Comparison of ENCODE assay signal across 19 cellular contexts in genomic region chrX:43121637-43122036, GRCh38.
DNase-seq lines count a peak whose midpoint lies in the region; ATAC-seq, FAIRE-seq and TF ChIP-seq lines count a peak whose summit lies in the region.
"Had no signal": no experiment of that assay in that cellular context is flagged by ENCODE, and none has a peak within 500 bp of the region (broad histone marks: within the 10 kb centered on the region; RNA-seq: fewer than 3 reads in every experiment).

No MANE protein-coding gene starts in this region.

- H3K36me3 Mint-ChIP-seq in CD4-positive, CD25-positive, alpha-beta regulatory T cell = no peaks in the 10 kb centered on the region
- no peaks in the 10 kb centered on the region for H3K36me3 Mint-ChIP-seq in mesothelial cell of epicardium
- H3K36me3 Mint-ChIP-seq in effector memory CD8-positive, alpha-beta T cell (ENCODE audit: insufficient read depth) = no peaks in the 10 kb centered on the region

- DNase-seq in CD4-positive, CD25-positive, alpha-beta regulatory T cell = peak in 2 of 3 donors; percentile 28 to 57
- DNase-seq in GM19239 (ENCODE audit: insufficient read length, low spot score) (no peak), OCI-M1 (lab: John Stamatoyannopoulos, UW) (peak; percentile 5), hepatocyte (ENCODE audit: low spot score) (no peak), mesothelial cell of epicardium (ENCODE audit: low spot score in 2 of 2, unreplicated experiment in 2 of 2) (no peak), NCI-H2196 treated with DMSO at 0.1 percent for 48 hours (lab: John Stamatoyannopoulos, UW; ENCODE audit: unreplicated experiment) (no peak)
- no peak for DNase-seq in activated CD8-positive, alpha-beta memory T cell treated with anti-CD3 and anti-CD28 coated beads for 24 hours
- DNase-seq in effector memory CD8-positive, alpha-beta T cell = no peak
- DNase-seq: activated T-cell treated with anti-CD3 and anti-CD28 coated beads, Interleukin-2, amount 50 U/mL, for 4 hours; amniotic stem cell; NCI-H146; NCI-H69; occipital lobe; sigmoid colon; stimulated activated CD4-positive, alpha-beta T cell treated with anti-CD3 and anti-CD28 coated beads, Interleukin-4, amount 100 ng/mL, for 1 hour had no signal

- no peaks in the 10 kb centered on the region for H3K36me3 ChIP-seq in CD4-positive, CD25-positive, alpha-beta regulatory T cell (ENCODE audit: control insufficient read depth, insufficient read depth, low read length)
- no peaks in the 10 kb centered on the region for H3K36me3 ChIP-seq in hepatocyte (replicated peaks; ENCODE audit: insufficient read depth, low read depth)
- H3K36me3 ChIP-seq: BLaER1 treated with 17β-estradiol and CSF1 and Interleukin-3, amounts not matched to agents 10 nM and 100 nM; sigmoid colon; tibial nerve had no signal

- peaks cover 0 to 2% of the 10 kb centered on the region in 2 experiments for H3K9me3 ChIP-seq in CD4-positive, CD25-positive, alpha-beta regulatory T cell (ENCODE audit: control insufficient read depth in 2 of 2, low read length in 2 of 2)
- H3K9me3 ChIP-seq in hepatocyte (ENCODE audit: low read depth) = no peaks in the 10 kb centered on the region
- H3K9me3 ChIP-seq: BLaER1 treated with 17β-estradiol and CSF1 and Interleukin-3, amounts not matched to agents 10 nM and 100 nM; sigmoid colon; tibial nerve had no signal

- no peak overlapping the region for H3K4me3 Mint-ChIP-seq in CD4-positive, CD25-positive, alpha-beta regulatory T cell
- no peak overlapping the region for H3K4me3 Mint-ChIP-seq in mesothelial cell of epicardium
- no peak overlapping the region for H3K4me3 Mint-ChIP-seq in effector memory CD8-positive, alpha-beta T cell
- H3K4me3 Mint-ChIP-seq: activated T-cell treated with anti-CD3 and anti-CD28 coated beads, Interleukin-2, amount 50 U/mL, for 4 hours; dendritic cell treated with granulocyte-macrophage colony-stimulating factor and Interleukin-4, amounts not matched to agents 40 ng/mL and 50 ng/mL, for 4 days had no signal

- peaks cover 0 to 6% (median 1%) of the 10 kb centered on the region in 7 donors for H3K9me3 Mint-ChIP-seq in CD4-positive, CD25-positive, alpha-beta regulatory T cell
- H3K9me3 Mint-ChIP-seq in mesothelial cell of epicardium = no peaks in the 10 kb centered on the region
- H3K9me3 Mint-ChIP-seq in effector memory CD8-positive, alpha-beta T cell = no peaks in the 10 kb centered on the region
- H3K9me3 Mint-ChIP-seq: activated T-cell treated with anti-CD3 and anti-CD28 coated beads, Interleukin-2, amount 50 U/mL, for 4 hours; dendritic cell treated with granulocyte-macrophage colony-stimulating factor and Interleukin-4, amounts not matched to agents 40 ng/mL and 50 ng/mL, for 4 days had no signal

- peak overlapping the region; percentile 11 to 79 (median 61) for H3K27ac Mint-ChIP-seq in CD4-positive, CD25-positive, alpha-beta regulatory T cell
- H3K27ac Mint-ChIP-seq in mesothelial cell of epicardium = no peak overlapping the region
- no peak overlapping the region for H3K27ac Mint-ChIP-seq in effector memory CD8-positive, alpha-beta T cell
- H3K27ac Mint-ChIP-seq: dendritic cell treated with granulocyte-macrophage colony-stimulating factor and Interleukin-4, amounts not matched to agents 40 ng/mL and 50 ng/mL, for 4 days had no signal

- no peaks in the 10 kb centered on the region for H3K27me3 ChIP-seq in CD4-positive, CD25-positive, alpha-beta regulatory T cell (ENCODE audit: control insufficient read depth, insufficient read depth, low read length)
- no peaks in the 10 kb centered on the region for H3K27me3 ChIP-seq in hepatocyte
- H3K27me3 ChIP-seq: sigmoid colon, tibial nerve had no signal

- WGBS in hepatocyte (ENCODE audit: low lambda C conversion rate, missing lambda C conversion rate) = 100% methylated on average over 1 of the region's 1 CpG

- peak; percentile 16 for TF ChIP-seq CTCF in hepatocyte (IDR thresholded peaks at IDR 0.05; ENCODE audit: poor library complexity)
- no peak for TF ChIP-seq CTCF in mesothelial cell of epicardium (IDR thresholded peaks at IDR 0.05; ENCODE audit: unreplicated experiment)

- peak; percentile 91 for FAIRE-seq in GM19239 (lab: Jason Lieb, UNC)

- no peak overlapping the region for H2AFZ ChIP-seq in hepatocyte

- no peak overlapping the region for H3K4me3 ChIP-seq in CD4-positive, CD25-positive, alpha-beta regulatory T cell (ENCODE audit: low read depth, low read length)
- no peak overlapping the region for H3K4me3 ChIP-seq in hepatocyte
- H3K4me3 ChIP-seq: BLaER1 treated with 17β-estradiol and CSF1 and Interleukin-3, amounts not matched to agents 10 nM and 100 nM; sigmoid colon; tibial nerve had no signal

- H3K4me2 ChIP-seq in hepatocyte = no peak overlapping the region
- H3K4me2 ChIP-seq: BLaER1 treated with 17β-estradiol and CSF1 and Interleukin-3, amounts not matched to agents 10 nM and 100 nM had no signal

- H3K4me1 Mint-ChIP-seq in CD4-positive, CD25-positive, alpha-beta regulatory T cell = peaks cover 0 to 12% (median 4%) of the 10 kb centered on the region in 4 donors
- no peaks in the 10 kb centered on the region for H3K4me1 Mint-ChIP-seq in mesothelial cell of epicardium
- no peaks in the 10 kb centered on the region for H3K4me1 Mint-ChIP-seq in effector memory CD8-positive, alpha-beta T cell (ENCODE audit: low read depth in 2 of 2)

- H3K27ac ChIP-seq in CD4-positive, CD25-positive, alpha-beta regulatory T cell (ENCODE audit: insufficient read depth, low read length, poor library complexity, severe bottlenecking) = no peak overlapping the region
- H3K27ac ChIP-seq in hepatocyte = no peak overlapping the region
- H3K27ac ChIP-seq: BLaER1 treated with 17β-estradiol and CSF1 and Interleukin-3, amounts not matched to agents 10 nM and 100 nM; RWPE1; sigmoid colon; tibial nerve had no signal

- H4K20me1 ChIP-seq in hepatocyte (ENCODE audit: insufficient read depth, poor library complexity, severe bottlenecking) = no peaks in the 10 kb centered on the region
- H4K20me1 ChIP-seq: BLaER1 treated with 17β-estradiol and CSF1 and Interleukin-3, amounts not matched to agents 10 nM and 100 nM had no signal

- no peaks in the 10 kb centered on the region for H3K4me1 ChIP-seq in CD4-positive, CD25-positive, alpha-beta regulatory T cell (ENCODE audit: control insufficient read depth, insufficient read depth, low read length, poor library complexity, severe bottlenecking)
- no peaks in the 10 kb centered on the region for H3K4me1 ChIP-seq in hepatocyte (ENCODE audit: insufficient read depth)
- H3K4me1 ChIP-seq: BLaER1 treated with 17β-estradiol and CSF1 and Interleukin-3, amounts not matched to agents 10 nM and 100 nM; sigmoid colon; tibial nerve had no signal

- ATAC-seq in CD4-positive, CD25-positive, alpha-beta regulatory T cell (ENCODE audit: low read depth in 2 of 2) = no peak
- no peak for ATAC-seq in effector memory CD8-positive, alpha-beta T cell (replicated peaks)
- ATAC-seq: activated T-cell treated with anti-CD3 and anti-CD28 coated beads, Interleukin-2, amount 50 U/mL, for 4 hours had no signal

- no peaks in the 10 kb centered on the region for H3K27me3 Mint-ChIP-seq in CD4-positive, CD25-positive, alpha-beta regulatory T cell
- H3K27me3 Mint-ChIP-seq in mesothelial cell of epicardium (ENCODE audit: low read depth) = no peaks in the 10 kb centered on the region
- H3K27me3 Mint-ChIP-seq in effector memory CD8-positive, alpha-beta T cell = no peaks in the 10 kb centered on the region
- H3K27me3 Mint-ChIP-seq: dendritic cell treated with granulocyte-macrophage colony-stimulating factor and Interleukin-4, amounts not matched to agents 40 ng/mL and 50 ng/mL, for 4 days had no signal

- H3K9me2 ChIP-seq in hepatocyte (replicated peaks; ENCODE audit: insufficient read depth) = no peaks in the 10 kb centered on the region

- no peaks in the 10 kb centered on the region for H3K79me2 ChIP-seq in hepatocyte

Comparison
In these comparisons a context has a peak if more than half of its experiments do, and no peak if none do; other contexts are left out.
1. DNase-seq: peak in CD4-positive, CD25-positive, alpha-beta regulatory T cell (2 of 3) and OCI-M1 (single experiment); none in GM19239 (single experiment), hepatocyte (single experiment), mesothelial cell of epicardium (0 of 2), NCI-H2196 treated with DMSO at 0.1 percent for 48 hours (single experiment), activated CD8-positive, alpha-beta memory T cell treated with anti-CD3 and anti-CD28 coated beads for 24 hours (single experiment) and effector memory CD8-positive, alpha-beta T cell (0 of 3).
2. H3K27ac Mint-ChIP-seq: peak in CD4-positive, CD25-positive, alpha-beta regulatory T cell (3 of 3); none in mesothelial cell of epicardium (single experiment) and effector memory CD8-positive, alpha-beta T cell (0 of 2).